Comparison of ENCODE assay signal across 19 cellular contexts in genomic region chr1:116258668-116259419, GRCh38.
"Had no signal": no experiment of that assay in that cellular context is flagged by ENCODE, and none has a peak within 500 bp of the region (broad histone marks: within the 10 kb centered on the region; RNA-seq: fewer than 3 reads in every experiment).

No MANE protein-coding gene starts in this region.

- H3K4me3 ChIP-seq: breast epithelium, left lung, testis had no signal

- H3K9me3 ChIP-seq: breast epithelium, left lung, testis had no signal

- H3K36me3 ChIP-seq: breast epithelium, left lung had no signal

- H3K27me3 ChIP-seq: breast epithelium, left lung, testis had no signal

- H3K27ac Mint-ChIP-seq: activated CD4-positive, alpha-beta memory T cell treated with anti-CD3 and anti-CD28 coated beads, Interleukin-2, amount 10 ng/mL, durations not matched to agents 7 days and 5 days; T-helper 2 cell treated with Interferon-gamma antibody and Interleukin-4, amounts not matched to agents 5 μg/mL and 100 μg/mL, for 36 hours; type B pancreatic cell had no signal

- H3K27ac ChIP-seq: breast epithelium, left lung, testis had no signal

- H3K9me3 Mint-ChIP-seq: activated CD4-positive, alpha-beta memory T cell treated with anti-CD3 and anti-CD28 coated beads, Interleukin-2, amount 10 ng/mL, durations not matched to agents 7 days and 5 days; T-helper 2 cell treated with Interferon-gamma antibody and Interleukin-4, amounts not matched to agents 5 μg/mL and 100 μg/mL, for 36 hours; type B pancreatic cell had no signal

- H3K4me1 ChIP-seq: breast epithelium, left lung, testis had no signal

- H3K27me3 Mint-ChIP-seq: activated CD4-positive, alpha-beta memory T cell treated with anti-CD3 and anti-CD28 coated beads, Interleukin-2, amount 10 ng/mL, durations not matched to agents 7 days and 5 days; type B pancreatic cell had no signal

- H3K36me3 Mint-ChIP-seq: type B pancreatic cell had no signal

- H3K4me3 Mint-ChIP-seq: activated CD4-positive, alpha-beta memory T cell treated with anti-CD3 and anti-CD28 coated beads, Interleukin-2, amount 10 ng/mL, durations not matched to agents 7 days and 5 days; T-helper 2 cell treated with Interferon-gamma antibody and Interleukin-4, amounts not matched to agents 5 μg/mL and 100 μg/mL, for 36 hours; type B pancreatic cell had no signal

- ATAC-seq: left lung had no signal

- FAIRE-seq: astrocyte, endometrium, frontal cortex, keratinocyte had no signal

- DNase-seq: activated CD4-positive, alpha-beta memory T cell treated with anti-CD3 and anti-CD28 coated beads, Interleukin-2, amount 10 ng/mL, durations not matched to agents 7 days and 5 days; activated CD4-positive, alpha-beta T cell treated with anti-CD3 and anti-CD28 coated beads for 48 hours; activated CD4-positive, CD25-positive, alpha-beta regulatory T cell; activated CD8-positive, alpha-beta memory T cell treated with anti-CD3 and anti-CD28 coated beads, Interleukin-2, amount 50 U/mL, for 4 hours; activated naive CD4-positive, alpha-beta T cell treated with Interleukin-2 at 50 U/mL for 16 hours; cortex of kidney; erythroblast; left lung; mammary epithelial cell; occipital lobe; posterior cingulate gyrus; testis had no signal
